8 cellular contexts compared by ENCODE assay signal in the genomic region with DNA sequence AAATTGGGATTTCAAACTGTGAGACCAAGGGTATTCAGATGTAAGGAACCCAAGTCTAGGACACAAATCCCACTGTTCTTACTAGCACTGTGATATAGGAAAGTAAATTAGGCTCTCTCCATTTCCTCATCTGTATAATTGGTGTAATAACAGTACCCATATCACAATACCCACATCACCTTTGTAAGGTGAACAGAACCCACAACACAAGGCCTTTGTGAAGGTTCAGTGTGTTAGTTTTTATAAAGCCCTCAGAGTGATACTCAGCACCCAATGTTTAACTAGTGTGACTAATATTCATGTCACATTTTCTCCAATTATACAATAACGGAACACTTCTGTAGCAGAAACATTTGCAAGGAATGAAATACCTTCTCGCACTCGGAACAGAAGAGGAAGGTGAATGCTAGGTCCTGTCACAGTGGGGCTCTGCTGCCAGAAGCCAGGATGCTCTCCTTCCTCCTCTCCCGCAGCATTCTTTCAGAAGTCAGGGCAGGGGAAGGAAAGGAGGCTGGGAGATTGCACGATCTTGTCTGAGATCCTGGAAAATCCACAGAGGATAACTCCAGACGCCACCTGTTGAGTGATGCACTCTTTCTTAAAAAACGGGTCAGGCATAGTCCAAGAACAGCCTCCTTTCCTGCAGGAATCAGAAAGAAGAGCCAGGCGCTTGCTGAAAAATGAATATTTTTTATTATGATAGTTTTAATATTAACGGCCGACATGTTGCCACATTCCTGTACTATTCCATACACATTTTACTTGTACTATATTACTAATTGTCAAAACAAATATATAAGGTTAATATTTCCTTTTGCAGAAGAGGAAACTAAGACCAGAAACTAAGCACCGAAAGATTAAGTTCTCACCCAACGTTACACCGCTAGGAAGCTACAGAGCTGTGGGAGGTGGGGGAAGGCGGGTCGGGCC. TPM values are rescaled to one million over a fixed set of nuclear protein-coding genes. Genes with fewer than 3 reads are reported as not detected.
DNase-seq lines count a peak whose midpoint lies in the region; ATAC-seq and TF ChIP-seq lines count a peak whose summit lies in the region.

No MANE protein-coding gene starts in this region.

- 9 to 10% methylated on average over 15 of the region's 15 CpGs for WGBS in lower leg skin, 2 donors

- TF ChIP-seq POLR2A in breast epithelium (IDR thresholded peaks at IDR 0.05) (no peak), lower leg skin (IDR thresholded peaks at IDR 0.05) (no peak)

- no peaks in the 10 kb centered on the region for H4K20me1 ChIP-seq in DND-41 (ENCODE audit: insufficient read depth, low read length)
- H4K20me1 ChIP-seq in Karpas-422 (ENCODE audit: insufficient read depth, low read depth, low read length): no peaks in the 10 kb centered on the region

- TF ChIP-seq CTCF in DND-41 (IDR thresholded peaks at IDR 0.05; ENCODE audit: borderline replicate concordance, extremely low read depth, low read length, poor library complexity, severe bottlenecking): peak; percentile 19
- TF ChIP-seq CTCF in breast epithelium (IDR thresholded peaks at IDR 0.05): no peak
- TF ChIP-seq CTCF in lower leg skin (IDR thresholded peaks at IDR 0.05): no peak
- TF ChIP-seq CTCF in upper lobe of right lung (IDR thresholded peaks at IDR 0.05): no peak

- H3K4me1 ChIP-seq in DND-41 (ENCODE audit: insufficient read depth, low read length) (peaks cover 30% of the 10 kb centered on the region), Karpas-422 (ENCODE audit: low read length) (peaks cover 22% of the 10 kb centered on the region), breast epithelium (peaks cover 0 to 12% of the 10 kb centered on the region in 2 donors), upper lobe of right lung (peaks cover 15% of the 10 kb centered on the region)

- DNase-seq in DND-41 (no peak), Karpas-422 (no peak), breast epithelium (ENCODE audit: low spot score in 2 of 2) (no peak), lower leg skin (ENCODE audit: low spot score in 2 of 2) (no peak), upper lobe of right lung (no peak), GDM1 (lab: John Stamatoyannopoulos, UW) (no peak), GOT3 (lab: John Stamatoyannopoulos, UW) (no peak)

- H3K9ac ChIP-seq in DND-41 (ENCODE audit: low read depth, low read length) (peak overlapping the region; percentile 95), Karpas-422 (ENCODE audit: low read length) (peak overlapping the region; percentile 93)

- peak overlapping the region; percentile 94 for H3K27ac ChIP-seq in DND-41 (ENCODE audit: low read length)
- peak overlapping the region; percentile 53; the same call in 1 of the 2 replicates for H3K27ac ChIP-seq in Karpas-422 (ENCODE audit: low read length)
- H3K27ac ChIP-seq in breast epithelium: peak overlapping the region; percentile 82 to 91
- peak overlapping the region; percentile 88 for H3K27ac ChIP-seq in upper lobe of right lung

- no peak for ATAC-seq in DND-41 (ENCODE audit: insufficient read depth, low read depth)
- no peak for ATAC-seq in upper lobe of right lung
- ATAC-seq in HG02884 (IDR thresholded peaks at IDR 0.05; ENCODE audit: unreplicated experiment): no peak

- H3K9me2 ChIP-seq in Karpas-422 (replicated peaks; ENCODE audit: insufficient read depth, low read length): no peaks in the 10 kb centered on the region

- peaks cover 15% of the 10 kb centered on the region for H3K79me2 ChIP-seq in DND-41 (ENCODE audit: insufficient read depth, low read length)
- peaks cover 22% of the 10 kb centered on the region for H3K79me2 ChIP-seq in Karpas-422 (ENCODE audit: low read length)

- H3K36me3 ChIP-seq in DND-41 (ENCODE audit: insufficient read depth, low read length) (peaks cover 39% of the 10 kb centered on the region), Karpas-422 (ENCODE audit: insufficient read depth, low read length) (peaks cover 39% of the 10 kb centered on the region), breast epithelium (peaks cover 17% of the 10 kb centered on the region), upper lobe of right lung (peaks cover 38% of the 10 kb centered on the region)

- intact Hi-C loops in breast epithelium (cut with DNase I; ENCODE audit: low total_unique reads): no loop called here
- intact Hi-C loops in lower leg skin (cut with DNase I; ENCODE audit: low total_unique reads): no loop called here
- intact Hi-C loops in upper lobe of right lung (cut with DNase I): no loop called here

- H3K9me3 ChIP-seq in DND-41 (ENCODE audit: insufficient read depth, low read length, severe bottlenecking): peaks cover 2% of the 10 kb centered on the region
- peaks cover 3% of the 10 kb centered on the region for H3K9me3 ChIP-seq in Karpas-422 (ENCODE audit: low read length)
- H3K9me3 ChIP-seq in breast epithelium: peaks cover 0 to 7% of the 10 kb centered on the region in 2 donors
- H3K9me3 ChIP-seq in upper lobe of right lung: no peaks in the 10 kb centered on the region

- H3K27me3 ChIP-seq in DND-41 (ENCODE audit: insufficient read depth, low read length, poor library complexity): no peaks in the 10 kb centered on the region
- H3K27me3 ChIP-seq in Karpas-422 (ENCODE audit: low read length): no peaks in the 10 kb centered on the region
- no peaks in the 10 kb centered on the region for H3K27me3 ChIP-seq in breast epithelium
- H3K27me3 ChIP-seq in upper lobe of right lung: no peaks in the 10 kb centered on the region

- H2AFZ ChIP-seq in DND-41 (ENCODE audit: low read depth, low read length) (peak overlapping the region; percentile 100), Karpas-422 (ENCODE audit: low read length) (peak overlapping the region; percentile 99)

- H3K4me3 ChIP-seq in DND-41 (ENCODE audit: low read depth in 1 of 2, low read length in 2 of 2): peak overlapping the region; percentile 94 to 99
- peak overlapping the region; percentile 98 for H3K4me3 ChIP-seq in Karpas-422 (ENCODE audit: low read length)
- peak overlapping the region; percentile 59 to 85 (median 59) for H3K4me3 ChIP-seq in breast epithelium
- H3K4me3 ChIP-seq in lower leg skin (ENCODE audit: low read depth, poor library complexity, severe bottlenecking): peak overlapping the region; percentile 43
- peak overlapping the region; percentile 76 for H3K4me3 ChIP-seq in upper lobe of right lung

- H3K4me2 ChIP-seq in DND-41 (ENCODE audit: insufficient read depth, low read length) (peak overlapping the region; percentile 77), Karpas-422 (ENCODE audit: low read depth, low read length, poor library complexity, severe bottlenecking) (peak overlapping the region; percentile 89)

RNA-seq across cellular contexts. Expression of gene ZNF45, which starts 0.8 kb away (rescaled TPM):
- 17.5 and 21.7 TPM in 2 replicates for total RNA-seq in Karpas-422 (2014; rRNA removed; shearing (Covaris generic); ENCODE audit: low replicate concordance)
- total RNA-seq in breast epithelium (10 to 100 TPM in 2 of 3 donors, 1 to 10 TPM in 1; 9.8 to 29.7 (median 19.3) TPM), lower leg skin (10 to 100 TPM in 3 of 4 donors, 1 to 10 TPM in 1; 7.8 to 13.1 (median 11.2) TPM), upper lobe of right lung (14.0 TPM)

RNA-seq across cellular contexts. Expression of gene ZNF221, which starts 16.7 kb away (rescaled TPM):
- 0.19 TPM in 1 of 2 replicates, not detected in the other for total RNA-seq in Karpas-422 (2014; rRNA removed; shearing (Covaris generic); ENCODE audit: low replicate concordance)
- 10 to 100 TPM in 1 of 3 donors, 1 to 10 TPM in 2; 4.5 to 11.7 (median 7.2) TPM for total RNA-seq in breast epithelium
- total RNA-seq in lower leg skin: 1 to 10 TPM; 2.5 to 4.3 (median 3.6) TPM
- 3.9 TPM for total RNA-seq in upper lobe of right lung

RNA-seq across cellular contexts. Expression of gene ZNF155, which starts 49.7 kb away (rescaled TPM):
- not detected in 2 replicates for total RNA-seq in Karpas-422 (2014; rRNA removed; shearing (Covaris generic); ENCODE audit: low replicate concordance)
- total RNA-seq in breast epithelium (10 to 100 TPM in 2 of 3 donors, 1 to 10 TPM in 1; 6.1 to 17.4 (median 15.1) TPM), lower leg skin (10 to 100 TPM in 1 of 4 donors, 1 to 10 TPM in 3; 5.9 to 10.3 (median 8.6) TPM), upper lobe of right lung (8.7 TPM)

RNA-seq across cellular contexts. Expression of gene ZNF404, which starts 50.6 kb away (rescaled TPM):
- 0.22 and 2.6 TPM in 2 replicates for total RNA-seq in Karpas-422 (2014; rRNA removed; shearing (Covaris generic); ENCODE audit: low replicate concordance)
- 1 to 10 TPM; 1.1 to 5.9 (median 3.6) TPM for total RNA-seq in breast epithelium
- total RNA-seq in lower leg skin: 1 to 10 TPM in 3 of 4 donors, under 1 TPM in 1; 0.71 to 4.5 (median 2.5) TPM
- 2.4 TPM for total RNA-seq in upper lobe of right lung

Comparison
In these comparisons a context has a peak if more than half of its experiments do, and no peak if none do; other contexts are left out.
1. H3K4me3 ChIP-seq: peak in every context shown above with its lines; median percentile 98 in Karpas-422; 96 in DND-41; 76 in upper lobe of right lung; 59 in breast epithelium; 43 in lower leg skin.